In genomic region chr11:134575504-134576230, GRCh38 we compare ENCODE assay signal across 25 cellular contexts.
"Had no signal": no experiment of that assay in that cellular context is flagged by ENCODE, and none has a peak within 500 bp of the region (broad histone marks: within the 10 kb centered on the region; RNA-seq: fewer than 3 reads in every experiment).

No MANE protein-coding gene starts in this region.

- H3K4me1 ChIP-seq: adrenal gland, gastroesophageal sphincter, testis, uterus had no signal

- H3K27ac ChIP-seq: adrenal gland, dorsolateral prefrontal cortex, gastroesophageal sphincter, neural progenitor cell, testis, uterus had no signal

- DNase-seq: activated B cell treated with CpG ODN at 0.5 μM for 24 hours; activated CD4-positive, alpha-beta T cell treated with anti-CD3 and anti-CD28 coated beads for 4 hours; activated CD4-positive, alpha-beta T cell treated with anti-CD3 and anti-CD28 coated beads, Interleukin-2, amount 50 U/mL, for 48 hours; activated naive CD4-positive, alpha-beta T cell; activated T-cell treated with anti-CD3 and anti-CD28 coated beads, Interleukin-2, amount 50 U/mL, for 24 hours; adrenal gland; dorsolateral prefrontal cortex; left cardiac atrium; naive thymus-derived CD8-positive, alpha-beta T cell; stimulated activated CD4-positive, alpha-beta T cell treated with anti-CD3 and anti-CD28 coated beads, Interleukin-2, amount 100 ng/mL, for 24 hours; stimulated activated naive B cell treated with anti-CD40 and anti-IgM and Interleukin-4, amounts not matched to agents 10 μg/mL and 1 μg/mL and 100 μg/mL, for 72 hours; T1000; testis; trophoblast cell; uterus had no signal

- ATAC-seq: gastroesophageal sphincter; left cardiac atrium; naive thymus-derived CD8-positive, alpha-beta T cell; stimulated activated naive B cell treated with anti-CD40 and anti-IgM and Interleukin-4, amounts not matched to agents 10 μg/mL and 1 μg/mL and 100 μg/mL, for 72 hours had no signal

- H3K4me2 ChIP-seq: neural progenitor cell had no signal

- H3K27ac Mint-ChIP-seq: activated B cell treated with CpG ODN at 0.5 μM for 24 hours; activated naive CD8-positive, alpha-beta T cell; activated T-cell treated with anti-CD3 and anti-CD28 coated beads, Interleukin-2, amount 50 U/mL, for 24 hours; activated T-helper 2 cell treated with anti-CD3 and anti-CD28 coated beads, Interferon-gamma antibody, Interleukin-2, Interleukin-4, amounts not matched to agents 10 μg/mL and 5 μg/mL and 100 μg/mL, durations not matched to agents 14 hours and 24 hours and 36 hours; naive thymus-derived CD8-positive, alpha-beta T cell; neural progenitor cell; progenitor cell of endocrine pancreas; stimulated activated naive B cell treated with anti-CD40 and anti-IgM and Interleukin-4, amounts not matched to agents 10 μg/mL and 1 μg/mL and 100 μg/mL, for 72 hours; T-helper 1 cell treated with Interleukin-12 subunit alpha and Interleukin-12 subunit beta and Interleukin-4 antibody, amounts not matched to agents 30 μg/mL and 1 μg/mL, for 36 hours had no signal

- H3K9me3 Mint-ChIP-seq: activated B cell treated with CpG ODN at 0.5 μM for 24 hours; activated T-cell treated with anti-CD3 and anti-CD28 coated beads, Interleukin-2, amount 50 U/mL, for 24 hours; activated T-helper 2 cell treated with anti-CD3 and anti-CD28 coated beads, Interferon-gamma antibody, Interleukin-2, Interleukin-4, amounts not matched to agents 10 μg/mL and 5 μg/mL and 100 μg/mL, durations not matched to agents 14 hours and 24 hours and 36 hours; central memory CD8-positive, alpha-beta T cell; naive thymus-derived CD8-positive, alpha-beta T cell; stimulated activated naive B cell treated with anti-CD40 and anti-IgM and Interleukin-4, amounts not matched to agents 10 μg/mL and 1 μg/mL and 100 μg/mL, for 72 hours; T-helper 1 cell treated with Interleukin-12 subunit alpha and Interleukin-12 subunit beta and Interleukin-4 antibody, amounts not matched to agents 30 μg/mL and 1 μg/mL, for 36 hours had no signal

- H3K36me3 Mint-ChIP-seq: activated naive CD8-positive, alpha-beta T cell; naive thymus-derived CD8-positive, alpha-beta T cell; neural progenitor cell; stimulated activated naive B cell treated with anti-CD40 and anti-IgM and Interleukin-4, amounts not matched to agents 10 μg/mL and 1 μg/mL and 100 μg/mL, for 72 hours had no signal

- H3K9me3 ChIP-seq: adrenal gland, gastroesophageal sphincter, testis, uterus had no signal

- H2AFZ ChIP-seq: neural progenitor cell had no signal

- H3K27me3 ChIP-seq: adrenal gland, dorsolateral prefrontal cortex, neural progenitor cell, testis, uterus had no signal

- H3K4me1 Mint-ChIP-seq: activated B cell treated with CpG ODN at 0.5 μM for 24 hours; central memory CD8-positive, alpha-beta T cell; naive thymus-derived CD8-positive, alpha-beta T cell; stimulated activated naive B cell treated with anti-CD40 and anti-IgM and Interleukin-4, amounts not matched to agents 10 μg/mL and 1 μg/mL and 100 μg/mL, for 72 hours had no signal

- FAIRE-seq: astrocyte, colon, islet of Langerhans had no signal

- H3K4me3 Mint-ChIP-seq: activated B cell treated with CpG ODN at 0.5 μM for 24 hours; activated naive CD8-positive, alpha-beta T cell; activated T-cell treated with anti-CD3 and anti-CD28 coated beads, Interleukin-2, amount 50 U/mL, for 24 hours; central memory CD8-positive, alpha-beta T cell; naive thymus-derived CD8-positive, alpha-beta T cell; neural progenitor cell; stimulated activated naive B cell treated with anti-CD40 and anti-IgM and Interleukin-4, amounts not matched to agents 10 μg/mL and 1 μg/mL and 100 μg/mL, for 72 hours; T-helper 1 cell treated with Interleukin-12 subunit alpha and Interleukin-12 subunit beta and Interleukin-4 antibody, amounts not matched to agents 30 μg/mL and 1 μg/mL, for 36 hours had no signal

- H3K9ac ChIP-seq: neural progenitor cell had no signal

- H3K36me3 ChIP-seq: adrenal gland, gastroesophageal sphincter, neural progenitor cell, uterus had no signal

- H3K4me3 ChIP-seq: adrenal gland, dorsolateral prefrontal cortex, gastroesophageal sphincter, neural progenitor cell, testis, uterus had no signal
